Comparison of ENCODE assay signal across 18 cellular contexts in the genomic region with DNA sequence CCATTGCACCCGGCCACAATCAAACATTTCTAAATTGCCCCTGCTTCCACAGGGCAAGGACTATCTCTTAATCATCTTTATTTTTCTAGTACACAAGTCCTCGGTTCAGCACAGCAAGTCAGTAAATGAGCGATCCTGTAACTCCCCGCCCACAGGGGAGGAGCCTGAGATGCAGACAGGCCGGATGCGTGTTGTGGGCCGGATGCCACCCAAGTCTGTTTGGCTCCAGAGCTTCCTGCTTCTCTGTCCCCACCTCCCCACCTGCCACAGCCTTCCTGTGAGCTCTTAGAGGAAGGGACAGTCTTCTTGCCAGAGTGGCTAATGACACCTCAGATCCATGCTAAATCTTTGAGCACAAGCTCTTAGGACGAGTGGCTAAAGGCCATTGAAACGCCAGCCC.
DNase-seq lines count a peak whose midpoint lies in the region; ATAC-seq and TF ChIP-seq lines count a peak whose summit lies in the region.
"Had no signal": no experiment of that assay in that cellular context is flagged by ENCODE, and none has a peak within 500 bp of the region (broad histone marks: within the 10 kb centered on the region; RNA-seq: fewer than 3 reads in every experiment).

No MANE protein-coding gene starts in this region.

- H3K36me3 ChIP-seq in mesenchymal stem cell (ENCODE audit: control insufficient read depth in 1 of 2, insufficient read depth in 2 of 2, low read depth in 1 of 2, low read length in 2 of 2) = no peaks in the 10 kb centered on the region
- H3K36me3 ChIP-seq in gastrocnemius medialis = no peaks in the 10 kb centered on the region
- H3K36me3 ChIP-seq: neutrophil, suprapubic skin had no signal

- no peak for TF ChIP-seq POLR2A in gastrocnemius medialis (IDR thresholded peaks at IDR 0.05)

- no peak overlapping the region for H2BK15ac ChIP-seq in mesenchymal stem cell (ENCODE audit: low read depth, poor library complexity, severe bottlenecking)

- no peak overlapping the region for H2BK120ac ChIP-seq in mesenchymal stem cell (ENCODE audit: low read depth, low read length)

- no peak overlapping the region for H3K14ac ChIP-seq in mesenchymal stem cell (ENCODE audit: low read length in 2 of 2)

- H3K27ac ChIP-seq in mesenchymal stem cell (ENCODE audit: low read length, poor library complexity, severe bottlenecking) (no peak overlapping the region), gastrocnemius medialis (no peak overlapping the region)
- H3K27ac ChIP-seq: A549, neutrophil, skin epidermis, suprapubic skin had no signal

- H2AK5ac ChIP-seq in mesenchymal stem cell (ENCODE audit: low read length, severe bottlenecking) = no peak overlapping the region

- intact Hi-C loops in activated CD4-positive, alpha-beta T cell treated with anti-CD3 and anti-CD28 coated beads for 36 hours (cut with DNase I, micrococcal nuclease) = no loop called here
- intact Hi-C loops in gastrocnemius medialis (cut with DNase I; ENCODE audit: low total_unique reads) = no loop called here

- H3K79me1 ChIP-seq in mesenchymal stem cell (replicated peaks; ENCODE audit: low read length, poor library complexity, severe bottlenecking) = no peaks in the 10 kb centered on the region

- H3K36me3 Mint-ChIP-seq in activated CD4-positive, alpha-beta T cell treated with anti-CD3 and anti-CD28 coated beads for 36 hours (ENCODE audit: low read depth) = no peaks in the 10 kb centered on the region
- no peaks in the 10 kb centered on the region for H3K36me3 Mint-ChIP-seq in activated CD4-positive, alpha-beta memory T cell treated with anti-CD3 and anti-CD28 coated beads, Interleukin-2, amount 10 ng/mL, durations not matched to agents 7 days and 5 days (ENCODE audit: low read depth)

- no peak for TF ChIP-seq CTCF in gastrocnemius medialis (IDR thresholded peaks at IDR 0.05 in 4 of 5, conservative IDR thresholded peaks at IDR 0.05 in 1 of 5)

- peak overlapping the region; percentile 7 for H3K27ac Mint-ChIP-seq in activated CD4-positive, alpha-beta T cell treated with anti-CD3 and anti-CD28 coated beads for 36 hours
- no peak overlapping the region for H3K27ac Mint-ChIP-seq in activated CD4-positive, alpha-beta memory T cell treated with anti-CD3 and anti-CD28 coated beads, Interleukin-2, amount 10 ng/mL, durations not matched to agents 7 days and 5 days

- no peak overlapping the region for H4K91ac ChIP-seq in mesenchymal stem cell (ENCODE audit: low read length)

- H3K4ac ChIP-seq in mesenchymal stem cell (ENCODE audit: low read depth in 1 of 2, low read length in 2 of 2) = no peak overlapping the region

- peaks cover 5% of the 10 kb centered on the region for H3K9me3 Mint-ChIP-seq in activated CD4-positive, alpha-beta T cell treated with anti-CD3 and anti-CD28 coated beads for 36 hours (ENCODE audit: low read depth)
- peaks cover 11% of the 10 kb centered on the region for H3K9me3 Mint-ChIP-seq in activated CD4-positive, alpha-beta memory T cell treated with anti-CD3 and anti-CD28 coated beads, Interleukin-2, amount 10 ng/mL, durations not matched to agents 7 days and 5 days

- no peak overlapping the region for H2BK12ac ChIP-seq in mesenchymal stem cell (ENCODE audit: low read length in 2 of 2)

- no peaks in the 10 kb centered on the region for H3K27me3 Mint-ChIP-seq in activated CD4-positive, alpha-beta T cell treated with anti-CD3 and anti-CD28 coated beads for 36 hours
- H3K27me3 Mint-ChIP-seq in activated CD4-positive, alpha-beta memory T cell treated with anti-CD3 and anti-CD28 coated beads, Interleukin-2, amount 10 ng/mL, durations not matched to agents 7 days and 5 days = no peaks in the 10 kb centered on the region

- ATAC-seq in activated CD4-positive, alpha-beta T cell treated with anti-CD3 and anti-CD28 coated beads for 36 hours = peak; percentile 92
- ATAC-seq in gastrocnemius medialis = no peak
- ATAC-seq: A549, PC-3 had no signal

- H3K23ac ChIP-seq in mesenchymal stem cell (ENCODE audit: low read length in 2 of 2) = no peak overlapping the region

- H3K4me3 ChIP-seq in mesenchymal stem cell (ENCODE audit: insufficient read depth in 1 of 2, low read depth in 1 of 2, low read length in 2 of 2) (no peak overlapping the region), gastrocnemius medialis (no peak overlapping the region)
- H3K4me3 ChIP-seq: A549, skin epidermis, suprapubic skin had no signal

- peak; percentile 59 for DNase-seq in activated CD4-positive, alpha-beta T cell treated with anti-CD3 and anti-CD28 coated beads for 36 hours
- no peak for DNase-seq in activated CD4-positive, alpha-beta T cell treated with anti-CD3 and anti-CD28 coated beads for 4 hours
- peak; percentile 48 for DNase-seq in KBM-7
- peak; percentile 54 for DNase-seq in activated CD4-positive, alpha-beta memory T cell treated with anti-CD3 and anti-CD28 coated beads, Interleukin-2, amount 10 ng/mL, durations not matched to agents 7 days and 5 days
- no peak for DNase-seq in mesenchymal stem cell
- no peak for DNase-seq in activated effector memory CD4-positive, alpha-beta T cell treated with anti-CD3 and anti-CD28 coated beads, Interleukin-2, amount 50 U/mL, for 16 hours
- no peak for DNase-seq in AG08395 (ENCODE audit: low spot score)
- DNase-seq in gastrocnemius medialis = no peak
- DNase-seq: amniotic stem cell, Calu3, mammary epithelial cell, NCI-H1436, NCI-H446 treated with DMSO at 0.1 percent for 48 hours, PC-3 had no signal

- no peak overlapping the region for H3K4me2 ChIP-seq in mesenchymal stem cell (ENCODE audit: low read length, poor library complexity, severe bottlenecking)
- H3K4me2 ChIP-seq: A549 had no signal

- POLR2A ChIA-PET in activated CD4-positive, alpha-beta T cell treated with anti-CD3 and anti-CD28 coated beads for 36 hours (lab: Charles Lee) = no interaction called here
- POLR2A ChIA-PET in activated CD4-positive, alpha-beta memory T cell treated with anti-CD3 and anti-CD28 coated beads, Interleukin-2, amount 10 ng/mL, durations not matched to agents 7 days and 5 days (lab: Charles Lee) = no interaction called here

- H3K9me3 ChIP-seq in mesenchymal stem cell (ENCODE audit: control insufficient read depth, low read length) (no peaks in the 10 kb centered on the region), gastrocnemius medialis (no peaks in the 10 kb centered on the region)
- H3K9me3 ChIP-seq: A549, neutrophil, suprapubic skin had no signal

- in situ Hi-C loops in KBM-7 (cut with MboI; ENCODE audit: low pct_unique_long_range_greater_than_20kb, low sequenced_read_pairs) = no loop called here
- in situ Hi-C loops in gastrocnemius medialis (cut with MboI; ENCODE audit: low sequenced_read_pairs in 4 of 4) = no loop called here

- CTCF ChIA-PET in activated CD4-positive, alpha-beta T cell treated with anti-CD3 and anti-CD28 coated beads for 36 hours (lab: Charles Lee) = no interaction called here
- CTCF ChIA-PET in activated CD4-positive, alpha-beta memory T cell treated with anti-CD3 and anti-CD28 coated beads, Interleukin-2, amount 10 ng/mL, durations not matched to agents 7 days and 5 days (lab: Charles Lee) = no interaction called here

- 65% methylated on average over 9 of the region's 9 CpGs for WGBS in mesenchymal stem cell

- no peak overlapping the region for H3K9ac ChIP-seq in mesenchymal stem cell (ENCODE audit: low read length)

- no peak overlapping the region for H4K8ac ChIP-seq in mesenchymal stem cell (ENCODE audit: low read length)

- peak overlapping the region; percentile 74 for H2AFZ ChIP-seq in mesenchymal stem cell (ENCODE audit: low read depth, low read length)

- H3K27me3 ChIP-seq in mesenchymal stem cell (ENCODE audit: control insufficient read depth in 1 of 2, insufficient read depth in 1 of 2, low read length in 2 of 2) = peaks cover 7 to 26% of the 10 kb centered on the region in 2 experiments
- H3K27me3 ChIP-seq in gastrocnemius medialis = no peaks in the 10 kb centered on the region

- peaks cover 9% of the 10 kb centered on the region for H3K4me1 Mint-ChIP-seq in activated CD4-positive, alpha-beta T cell treated with anti-CD3 and anti-CD28 coated beads for 36 hours
- H3K4me1 Mint-ChIP-seq in activated CD4-positive, alpha-beta memory T cell treated with anti-CD3 and anti-CD28 coated beads, Interleukin-2, amount 10 ng/mL, durations not matched to agents 7 days and 5 days = peaks cover 12% of the 10 kb centered on the region

- no peak overlapping the region for H3K4me3 Mint-ChIP-seq in activated CD4-positive, alpha-beta T cell treated with anti-CD3 and anti-CD28 coated beads for 36 hours
- H3K4me3 Mint-ChIP-seq in activated CD4-positive, alpha-beta memory T cell treated with anti-CD3 and anti-CD28 coated beads, Interleukin-2, amount 10 ng/mL, durations not matched to agents 7 days and 5 days = no peak overlapping the region

- no peak overlapping the region for H2BK5ac ChIP-seq in mesenchymal stem cell (ENCODE audit: low read depth, low read length, poor library complexity, severe bottlenecking)

- no peak overlapping the region for H3K18ac ChIP-seq in mesenchymal stem cell (ENCODE audit: low read depth in 1 of 2, low read length in 2 of 2)

- H3K4me1 ChIP-seq in mesenchymal stem cell (ENCODE audit: control insufficient read depth, insufficient read depth, low read depth, low read length) = peaks cover 2% of the 10 kb centered on the region
- no peaks in the 10 kb centered on the region for H3K4me1 ChIP-seq in gastrocnemius medialis
- H3K4me1 ChIP-seq: A549, suprapubic skin had no signal

Comparison
In these comparisons a context has a peak if more than half of its experiments do, and no peak if none do; other contexts are left out.
1. DNase-seq: peak in activated CD4-positive, alpha-beta T cell treated with anti-CD3 and anti-CD28 coated beads for 36 hours (single experiment), KBM-7 (single experiment) and activated CD4-positive, alpha-beta memory T cell treated with anti-CD3 and anti-CD28 coated beads, Interleukin-2, amount 10 ng/mL, durations not matched to agents 7 days and 5 days (single experiment); none in activated CD4-positive, alpha-beta T cell treated with anti-CD3 and anti-CD28 coated beads for 4 hours (0 of 2), mesenchymal stem cell (single experiment), activated effector memory CD4-positive, alpha-beta T cell treated with anti-CD3 and anti-CD28 coated beads, Interleukin-2, amount 50 U/mL, for 16 hours (single experiment), AG08395 (single experiment) and gastrocnemius medialis (0 of 2).